17 cellular contexts compared by ENCODE assay signal in genomic region chr6:133277228-133277894, GRCh38. TPM values are rescaled to one million over a fixed set of nuclear protein-coding genes. Genes with fewer than 3 reads are reported as not detected.
DNase-seq lines count a peak whose midpoint lies in the region; ATAC-seq and TF ChIP-seq lines count a peak whose summit lies in the region.
"Had no signal": no experiment of that assay in that cellular context is flagged by ENCODE, and none has a peak within 500 bp of the region (broad histone marks: within the 10 kb centered on the region; RNA-seq: fewer than 3 reads in every experiment).

No MANE protein-coding gene starts in this region.

- no TSS peak for BruUV-seq in PC-3 (replicated peaks; lab: Mats Ljungman, UMichigan)

- no peak overlapping the region for H3K18ac ChIP-seq in neuronal stem cell (ENCODE audit: low read length)

- no peaks in the 10 kb centered on the region for H3K9me2 ChIP-seq in PC-3 (replicated peaks; ENCODE audit: low read length)

- no peak overlapping the region for H2BK12ac ChIP-seq in neuronal stem cell (ENCODE audit: low read length)

- H4K91ac ChIP-seq in neuronal stem cell (ENCODE audit: low read depth, low read length, poor library complexity) = no peak overlapping the region

- no peaks in the 10 kb centered on the region for H3F3A ChIP-seq in PC-3 (ENCODE audit: low read length, unreplicated experiment)

- no peak overlapping the region for H2AFZ ChIP-seq in PC-3 (ENCODE audit: low read length)
- no peak overlapping the region for H2AFZ ChIP-seq in neuronal stem cell (ENCODE audit: low read length)

- H2BK120ac ChIP-seq in neuronal stem cell (ENCODE audit: low read depth, low read length) = no peak overlapping the region

- POLR2A ChIA-PET in PC-3 (lab: Charles Lee; ENCODE audit: unreplicated experiment) = interaction anchor here (0.6 kb wide), 1 partner anchor 31 kb away, joined by 3 read pairs; no protein-coding TSS in a partner anchor

- TF ChIP-seq CTCF in PC-3 (conservative IDR thresholded peaks at IDR 0.05; ENCODE audit: low read depth, low read length) (no peak), omental fat pad (IDR thresholded peaks at IDR 0.05) (no peak)

- H3K9me3 ChIP-seq in PC-3 (ENCODE audit: low read length) = no peaks in the 10 kb centered on the region
- H3K9me3 ChIP-seq in neuronal stem cell (replicated peaks in 1 of 2; ENCODE audit: control insufficient read depth in 2 of 2, insufficient read depth in 1 of 2, low read depth in 1 of 2, low read length in 2 of 2) = peaks cover 0 to 3% of the 10 kb centered on the region in 2 donors
- H3K9me3 ChIP-seq: HAP-1 had no signal

- no peak overlapping the region for H3K27ac ChIP-seq in PC-3 (ENCODE audit: low read length)
- peak overlapping the region; percentile 4 for H3K27ac ChIP-seq in neuronal stem cell (replicated peaks; ENCODE audit: low read length)
- H3K27ac ChIP-seq: 22Rv1, HL-60 had no signal

- ATAC-seq in PC-3 (no peak), omental fat pad (ENCODE audit: low FRiP score) (no peak), HG03095 (IDR thresholded peaks at IDR 0.05; ENCODE audit: unreplicated experiment) (no peak)
- ATAC-seq: CD8-positive, alpha-beta T cell had no signal

- no peak overlapping the region for H3K4me2 ChIP-seq in PC-3 (ENCODE audit: low read length)
- H3K4me2 ChIP-seq in neuronal stem cell (ENCODE audit: insufficient read depth, low read length, poor library complexity, severe bottlenecking) = no peak overlapping the region

- H4K20me1 ChIP-seq in PC-3 (ENCODE audit: low read length) = no peaks in the 10 kb centered on the region

- no peak overlapping the region for H3K4ac ChIP-seq in neuronal stem cell (ENCODE audit: low read length)

- H2BK15ac ChIP-seq in neuronal stem cell (ENCODE audit: low read length) = no peak overlapping the region

- H3K27me3 ChIP-seq in PC-3 (ENCODE audit: low read length) = no peaks in the 10 kb centered on the region
- no peaks in the 10 kb centered on the region for H3K27me3 ChIP-seq in neuronal stem cell (ENCODE audit: control insufficient read depth in 3 of 3, insufficient read depth in 3 of 3, low read depth in 1 of 3, low read length in 3 of 3)

- no peak overlapping the region for H3K9ac ChIP-seq in PC-3 (ENCODE audit: low read length)
- no peak overlapping the region for H3K9ac ChIP-seq in neuronal stem cell (ENCODE audit: low read depth, low read length, poor library complexity)

- no peaks in the 10 kb centered on the region for H3K79me2 ChIP-seq in PC-3 (ENCODE audit: low read length)

- no peak overlapping the region for H3K4me3 ChIP-seq in PC-3 (ENCODE audit: low read length)
- H3K4me3 ChIP-seq in neuronal stem cell (ENCODE audit: low read length in 2 of 2) = no peak overlapping the region
- H3K4me3 ChIP-seq: HAP-1 had no signal

- H3K36me3 ChIP-seq in PC-3 (ENCODE audit: low read depth, low read length) (no peaks in the 10 kb centered on the region), neuronal stem cell (replicated peaks in 1 of 2; ENCODE audit: control insufficient read depth in 2 of 2, insufficient read depth in 2 of 2, low read length in 2 of 2) (no peaks in the 10 kb centered on the region)
- H3K36me3 ChIP-seq: HAP-1 had no signal

- no peak overlapping the region for H4K8ac ChIP-seq in neuronal stem cell (ENCODE audit: low read depth, low read length)

- CTCF ChIA-PET in PC-3 (lab: Charles Lee) = interaction anchor here (0.6 kb wide), 1 partner anchor 184 kb away, joined by 3 read pairs; no protein-coding TSS in a partner anchor

- no peak overlapping the region for H3K14ac ChIP-seq in neuronal stem cell (ENCODE audit: low read length)

- H2BK5ac ChIP-seq in neuronal stem cell (ENCODE audit: low read length) = no peak overlapping the region

- H2AK5ac ChIP-seq in neuronal stem cell (ENCODE audit: low read depth, low read length) = no peak overlapping the region

- WGBS in neuronal stem cell (ENCODE audit: extremely low coverage in 2 of 2, insufficient read length in 2 of 2, insufficient replicate concordance in 1 of 2), 2 donors = no CpG with 5 or more reads among the region's 1 CpG

- H3K79me1 ChIP-seq in neuronal stem cell (ENCODE audit: low read depth, low read length) = no peaks in the 10 kb centered on the region

- intact Hi-C loops in PC-3 (cut with micrococcal nuclease) = no loop called here

- H3K4me1 ChIP-seq in PC-3 (ENCODE audit: insufficient read depth, low read length) = no peaks in the 10 kb centered on the region
- H3K4me1 ChIP-seq in neuronal stem cell (ENCODE audit: control insufficient read depth in 2 of 2, insufficient read depth in 1 of 2, low read depth in 1 of 2, low read length in 2 of 2) = peaks cover 0 to 5% of the 10 kb centered on the region in 2 donors

- no peak overlapping the region for H3K23ac ChIP-seq in neuronal stem cell (ENCODE audit: low read depth, low read length, poor library complexity)

- DNase-seq in NCI-H1417 (lab: John Stamatoyannopoulos, UW) (peak in 2 of 3 experiments; percentile 16 to 48), NCI-H1417 treated with DMSO at 0.1 percent for 48 hours (lab: John Stamatoyannopoulos, UW) (no peak), PC-3 (peak; percentile 3), neuronal stem cell (ENCODE audit: low spot score) (no peak), omental fat pad (ENCODE audit: low spot score) (no peak), GM03348 (ENCODE audit: low spot score) (no peak)
- DNase-seq: CD8-positive, alpha-beta T cell; COR-L47; DMS153; DMS79 treated with DMSO at 0.1 percent for 48 hours; EL; IMR-90 had no signal

RNA-seq across cellular contexts. Expression of gene EYA4, which starts 36.2 kb away (rescaled TPM):
- total RNA-seq in PC-3 (2014; rRNA removed) = 10.0 and 11.6 TPM in 2 replicates
- polyA plus RNA-seq in neuronal stem cell (2013, experiment 1 of 2) = 4.1 TPM
- polyA plus RNA-seq in neuronal stem cell (2013, experiment 2 of 2) = 4.5 TPM
- 1 to 10 TPM; 1.1 to 4.2 (median 2.0) TPM for total RNA-seq in omental fat pad
- total RNA-seq: CD8-positive, alpha-beta T cell had no signal
- polyA plus RNA-seq: CD14-positive monocyte had no signal

Comparison
In these comparisons a context has a peak if more than half of its experiments do, and no peak if none do; other contexts are left out.
1. DNase-seq: peak in NCI-H1417 (2 of 3) and PC-3 (single experiment); none in NCI-H1417 treated with DMSO at 0.1 percent for 48 hours (single experiment), neuronal stem cell (single experiment), omental fat pad (single experiment) and GM03348 (single experiment).